Comparison of ENCODE assay signal across 8 cellular contexts in the genomic region with DNA sequence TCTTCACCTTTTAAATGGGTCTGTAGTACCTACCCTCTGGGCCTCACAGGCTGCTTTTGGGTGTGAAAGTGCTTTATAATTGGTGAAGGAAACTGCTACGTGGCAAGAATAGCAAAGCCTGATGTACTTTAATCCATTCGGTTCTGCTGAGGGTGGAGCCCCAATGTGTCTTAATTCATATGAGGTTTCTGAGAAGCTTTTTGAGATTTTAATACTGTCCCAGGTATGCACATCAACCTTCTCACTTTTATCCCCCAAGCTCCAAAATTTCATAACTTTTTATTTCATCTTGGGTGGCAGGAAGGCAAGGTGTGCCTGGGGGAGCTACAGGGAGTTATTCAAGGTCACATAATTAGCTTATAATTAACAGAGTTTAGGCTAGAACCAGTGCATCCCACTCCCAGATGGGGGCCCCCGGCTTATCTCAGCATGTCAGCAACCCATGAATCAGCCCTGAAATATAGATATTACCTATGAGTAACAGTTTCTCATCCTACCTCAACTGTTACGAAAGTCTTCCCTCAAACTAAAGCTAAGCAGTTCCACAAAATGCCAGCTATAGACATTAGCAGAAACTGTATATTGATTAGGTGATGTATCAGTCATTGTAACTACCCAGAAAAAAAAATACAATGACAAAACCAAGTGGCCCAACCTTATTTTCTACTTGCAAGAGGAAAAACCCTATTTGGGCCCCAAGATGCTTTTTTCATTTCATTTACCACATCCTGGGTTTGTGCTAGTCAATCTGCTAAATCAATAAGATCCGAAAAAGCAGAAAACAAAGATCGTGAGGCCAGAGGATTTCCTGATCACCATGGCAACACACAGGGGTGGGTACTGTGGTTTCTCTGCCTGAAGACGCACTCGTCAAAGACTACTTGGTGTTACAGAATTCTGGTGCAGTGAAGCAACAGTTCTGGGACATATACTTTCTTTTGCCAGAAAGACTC. TPM values are rescaled to one million over a fixed set of nuclear protein-coding genes. Genes with fewer than 3 reads are reported as not detected.
DNase-seq lines count a peak whose midpoint lies in the region; ATAC-seq and TF ChIP-seq lines count a peak whose summit lies in the region.

No MANE protein-coding gene starts in this region.

- TF ChIP-seq CTCF in GM13977 (IDR thresholded peaks at IDR 0.05; ENCODE audit: extremely low read depth, insufficient read depth, missing control alignments) (no peak), OCI-LY3 (IDR thresholded peaks at IDR 0.05; ENCODE audit: low read depth, low read length) (no peak), left ventricle myocardium inferior (IDR thresholded peaks at IDR 0.05; ENCODE audit: borderline replicate concordance) (no peak)

- H3K9me3 ChIP-seq in OCI-LY3 (ENCODE audit: insufficient read depth, low read length) (no peaks in the 10 kb centered on the region), left ventricle myocardium inferior (replicated peaks) (no peaks in the 10 kb centered on the region)

- peaks cover 74% of the 10 kb centered on the region for H3K36me3 ChIP-seq in OCI-LY3 (replicated peaks; ENCODE audit: low read depth, low read length)
- H3K36me3 ChIP-seq in left ventricle myocardium inferior, result no peaks in the 10 kb centered on the region

- peak overlapping the region; percentile 63 for H3K4me2 ChIP-seq in OCI-LY3 (ENCODE audit: low read length)

- no peak overlapping the region for H2AFZ ChIP-seq in OCI-LY3 (ENCODE audit: low read depth, low read length)

- intact Hi-C loops in left ventricle myocardium inferior (cut with micrococcal nuclease), result no loop called here

- H3K4me1 ChIP-seq in OCI-LY3 (ENCODE audit: low read length) (peaks cover 100% of the 10 kb centered on the region), left ventricle myocardium inferior (peaks cover 39% of the 10 kb centered on the region)

- H3K9ac ChIP-seq in OCI-LY3 (ENCODE audit: low read length), result peak overlapping the region; percentile 26; the same call in 1 of the 2 replicates

- peaks cover 100% of the 10 kb centered on the region for H3K79me2 ChIP-seq in OCI-LY3 (ENCODE audit: low read length)

- peak; percentile 69 for DNase-seq in GM13977 (ENCODE audit: low spot score)
- peak; percentile 77 for DNase-seq in activated T-helper 1 cell treated with Interleukin-2 at 50 U/mL for 16 hours (ENCODE audit: low read depth)
- DNase-seq in left ventricle myocardium inferior, result no peak
- peak; percentile 68 for DNase-seq in stimulated activated CD8-positive, alpha-beta memory T cell treated with anti-CD3 and anti-CD28 coated beads, Interleukin-12 subunit alpha, Interleukin-12 subunit beta, amount 100 ng/mL, for 24 hours (ENCODE audit: extremely low read depth)
- DNase-seq in NCI-H524 (lab: John Stamatoyannopoulos, UW), result no peak
- DNase-seq in NCI-H2227 treated with DMSO at 0.1 percent for 48 hours (lab: John Stamatoyannopoulos, UW), result no peak

- H4K20me1 ChIP-seq in OCI-LY3 (ENCODE audit: insufficient read depth, low read length), result peaks cover 100% of the 10 kb centered on the region

- ATAC-seq in HG02642 (IDR thresholded peaks at IDR 0.05; ENCODE audit: poor library complexity, unreplicated experiment), result peak; percentile 77

- H3K27ac ChIP-seq in OCI-LY3 (ENCODE audit: low read length) (peak overlapping the region; percentile 87), left ventricle myocardium inferior (replicated peaks) (peak overlapping the region; percentile 69)

- H3K4me3 ChIP-seq in OCI-LY3 (ENCODE audit: low read length) (peak overlapping the region; percentile 20), left ventricle myocardium inferior (no peak overlapping the region)

- in situ Hi-C loops in GM13977 (cut with MboI; ENCODE audit: low pct_unique_long_range_greater_than_20kb, low sequenced_read_pairs, unreplicated experiment), result no loop called here

- no peaks in the 10 kb centered on the region for H3K27me3 ChIP-seq in OCI-LY3 (ENCODE audit: low read depth, low read length)
- H3K27me3 ChIP-seq in left ventricle myocardium inferior (ENCODE audit: low read depth), result no peaks in the 10 kb centered on the region

RNA-seq across cellular contexts. Expression of a gene that starts 26.7 kb away (rescaled TPM):
- 14.0 TPM for total RNA-seq in left ventricle myocardium inferior

Comparison
In these comparisons a context has a peak if more than half of its experiments do, and no peak if none do; other contexts are left out.
1. DNase-seq: peak in GM13977 (single experiment), activated T-helper 1 cell treated with Interleukin-2 at 50 U/mL for 16 hours (single experiment) and stimulated activated CD8-positive, alpha-beta memory T cell treated with anti-CD3 and anti-CD28 coated beads, Interleukin-12 subunit alpha, Interleukin-12 subunit beta, amount 100 ng/mL, for 24 hours (single experiment); none in left ventricle myocardium inferior (single experiment), NCI-H524 (0 of 2) and NCI-H2227 treated with DMSO at 0.1 percent for 48 hours (single experiment).